Comparison of ENCODE assay signal across 9 cellular contexts in genomic region chr7:5776894-5777645, GRCh38. TPM values are rescaled to one million over a fixed set of nuclear protein-coding genes. Genes with fewer than 3 reads are reported as not detected.
DNase-seq lines count a peak whose midpoint lies in the region; ATAC-seq and TF ChIP-seq lines count a peak whose summit lies in the region.
"Had no signal": no experiment of that assay in that cellular context is flagged by ENCODE, and none has a peak within 500 bp of the region (broad histone marks: within the 10 kb centered on the region; RNA-seq: fewer than 3 reads in every experiment).

No MANE protein-coding gene starts in this region.

- H3K4me3 ChIP-seq in neural progenitor cell, result no peak overlapping the region

- no peaks in the 10 kb centered on the region for H3K9me3 Mint-ChIP-seq in activated CD8-positive, alpha-beta memory T cell treated with anti-CD3 and anti-CD28 coated beads, Interleukin-2, amount 10 ng/mL, durations not matched to agents 7 days and 5 days (ENCODE audit: low read depth)
- no peaks in the 10 kb centered on the region for H3K9me3 Mint-ChIP-seq in activated naive CD8-positive, alpha-beta T cell treated with anti-CD3 and anti-CD28 coated beads, Interleukin-2, amount 50 U/mL, for 24 hours
- peaks cover 3% of the 10 kb centered on the region for H3K9me3 Mint-ChIP-seq in neural progenitor cell

- TF ChIP-seq CTCF in neural progenitor cell (IDR thresholded peaks at IDR 0.05), result no peak

- peaks cover 89% of the 10 kb centered on the region for H3K79me2 ChIP-seq in neural progenitor cell (ENCODE audit: low read depth)

- H3K4me3 Mint-ChIP-seq in activated CD8-positive, alpha-beta memory T cell treated with anti-CD3 and anti-CD28 coated beads, Interleukin-2, amount 10 ng/mL, durations not matched to agents 7 days and 5 days, result peak overlapping the region; percentile 83
- peak overlapping the region; percentile 81 for H3K4me3 Mint-ChIP-seq in activated naive CD8-positive, alpha-beta T cell treated with anti-CD3 and anti-CD28 coated beads, Interleukin-2, amount 50 U/mL, for 24 hours
- no peak overlapping the region for H3K4me3 Mint-ChIP-seq in neural progenitor cell

- no peaks in the 10 kb centered on the region for H3K9me3 ChIP-seq in neural progenitor cell (ENCODE audit: low read depth)

- intact Hi-C loops in posterior vena cava (cut with DNase I), result no loop called here

- peaks cover 60% of the 10 kb centered on the region for H3K4me1 Mint-ChIP-seq in activated CD8-positive, alpha-beta memory T cell treated with anti-CD3 and anti-CD28 coated beads, Interleukin-2, amount 10 ng/mL, durations not matched to agents 7 days and 5 days
- peaks cover 78% of the 10 kb centered on the region for H3K4me1 Mint-ChIP-seq in activated naive CD8-positive, alpha-beta T cell treated with anti-CD3 and anti-CD28 coated beads, Interleukin-2, amount 50 U/mL, for 24 hours
- peaks cover 14% of the 10 kb centered on the region for H3K4me1 Mint-ChIP-seq in neural progenitor cell

- peaks cover 48% of the 10 kb centered on the region for H4K20me1 ChIP-seq in neural progenitor cell (ENCODE audit: low read depth)

- peaks cover 10% of the 10 kb centered on the region for H3K36me3 Mint-ChIP-seq in activated CD8-positive, alpha-beta memory T cell treated with anti-CD3 and anti-CD28 coated beads, Interleukin-2, amount 10 ng/mL, durations not matched to agents 7 days and 5 days
- H3K36me3 Mint-ChIP-seq in activated naive CD8-positive, alpha-beta T cell treated with anti-CD3 and anti-CD28 coated beads, Interleukin-2, amount 50 U/mL, for 24 hours (ENCODE audit: low read depth), result peaks cover 39% of the 10 kb centered on the region
- peaks cover 19% of the 10 kb centered on the region for H3K36me3 Mint-ChIP-seq in neural progenitor cell

- H3F3A ChIP-seq in neural progenitor cell (ENCODE audit: low read depth), result no peaks in the 10 kb centered on the region

- no peak for DNase-seq in activated CD8-positive, alpha-beta memory T cell treated with anti-CD3 and anti-CD28 coated beads, Interleukin-2, amount 10 ng/mL, durations not matched to agents 7 days and 5 days
- DNase-seq in activated CD8-positive, alpha-beta memory T cell treated with anti-CD3 and anti-CD28 coated beads, Interleukin-2, amount 50 U/mL, for 48 hours, result no peak
- DNase-seq in M059J (ENCODE audit: low read depth) (peak; percentile 44), posterior vena cava (ENCODE audit: low spot score) (peak; percentile 43), neural progenitor cell (ENCODE audit: low spot score) (no peak), HuH-7 (ENCODE audit: low spot score) (no peak), NCI-H510A treated with DMSO at 0.1 percent for 48 hours (lab: John Stamatoyannopoulos, UW) (no peak)
- no peak for DNase-seq in activated naive CD8-positive, alpha-beta T cell treated with anti-CD3 and anti-CD28 coated beads, Interleukin-2, amount 50 U/mL, for 24 hours
- DNase-seq: Kasumi-1 had no signal

- no peaks in the 10 kb centered on the region for H3K27me3 Mint-ChIP-seq in activated CD8-positive, alpha-beta memory T cell treated with anti-CD3 and anti-CD28 coated beads, Interleukin-2, amount 10 ng/mL, durations not matched to agents 7 days and 5 days
- no peaks in the 10 kb centered on the region for H3K27me3 Mint-ChIP-seq in activated naive CD8-positive, alpha-beta T cell treated with anti-CD3 and anti-CD28 coated beads, Interleukin-2, amount 50 U/mL, for 24 hours
- H3K27me3 Mint-ChIP-seq in neural progenitor cell (ENCODE audit: insufficient read depth, low read depth), result peaks cover 3% of the 10 kb centered on the region

- peak; percentile 11 for ATAC-seq in activated CD8-positive, alpha-beta memory T cell treated with anti-CD3 and anti-CD28 coated beads, Interleukin-2, amount 10 ng/mL, durations not matched to agents 7 days and 5 days
- no peak for ATAC-seq in activated naive CD8-positive, alpha-beta T cell treated with anti-CD3 and anti-CD28 coated beads, Interleukin-2, amount 50 U/mL, for 24 hours

- H3K9ac ChIP-seq in neural progenitor cell, result no peak overlapping the region

- H2AFZ ChIP-seq in neural progenitor cell (replicated peaks), result no peak overlapping the region

- no peak overlapping the region for H3K27ac ChIP-seq in neural progenitor cell

- H3K4me1 ChIP-seq in neural progenitor cell, result no peaks in the 10 kb centered on the region

- H3K27ac Mint-ChIP-seq in activated CD8-positive, alpha-beta memory T cell treated with anti-CD3 and anti-CD28 coated beads, Interleukin-2, amount 10 ng/mL, durations not matched to agents 7 days and 5 days, result peak overlapping the region; percentile 92
- peak overlapping the region; percentile 75 for H3K27ac Mint-ChIP-seq in activated naive CD8-positive, alpha-beta T cell treated with anti-CD3 and anti-CD28 coated beads, Interleukin-2, amount 50 U/mL, for 24 hours
- H3K27ac Mint-ChIP-seq in neural progenitor cell, result no peak overlapping the region

- CTCF ChIA-PET in activated CD8-positive, alpha-beta memory T cell treated with anti-CD3 and anti-CD28 coated beads, Interleukin-2, amount 10 ng/mL, durations not matched to agents 7 days and 5 days (lab: Charles Lee), result interaction anchor here (0.7 to 2.1 kb wide), 7 partner anchors 10 to 411 kb away, joined by 3 to 5 read pairs (median 4); no protein-coding TSS in a partner anchor

- peaks cover 4% of the 10 kb centered on the region for H3K36me3 ChIP-seq in neural progenitor cell

- no peak overlapping the region for H3K4me2 ChIP-seq in neural progenitor cell

- no peaks in the 10 kb centered on the region for H3K27me3 ChIP-seq in neural progenitor cell

RNA-seq across cellular contexts. Expression of gene RNF216, which starts 4.4 kb away (rescaled TPM):
- 10 to 100 TPM; 30.4 to 36.3 TPM for total RNA-seq in activated CD8-positive, alpha-beta memory T cell treated with anti-CD3 and anti-CD28 coated beads, Interleukin-2, amount 10 ng/mL, durations not matched to agents 7 days and 5 days
- total RNA-seq in M059J (2014; rRNA removed; shearing (Covaris generic)), result 26.3 and 43.8 TPM in 2 replicates
- total RNA-seq in posterior vena cava, result 10 to 100 TPM; 36.7 to 41.4 TPM
- 32.6 and 32.9 TPM in 2 replicates for total RNA-seq in neural progenitor cell (ENCODE audit: low replicate concordance)

Comparison
In these comparisons a context has a peak if more than half of its experiments do, and no peak if none do; other contexts are left out.
1. DNase-seq: peak in M059J (single experiment) and posterior vena cava (single experiment); none in activated CD8-positive, alpha-beta memory T cell treated with anti-CD3 and anti-CD28 coated beads, Interleukin-2, amount 10 ng/mL, durations not matched to agents 7 days and 5 days (single experiment), activated CD8-positive, alpha-beta memory T cell treated with anti-CD3 and anti-CD28 coated beads, Interleukin-2, amount 50 U/mL, for 48 hours (single experiment), activated naive CD8-positive, alpha-beta T cell treated with anti-CD3 and anti-CD28 coated beads, Interleukin-2, amount 50 U/mL, for 24 hours (single experiment), neural progenitor cell (single experiment), HuH-7 (single experiment) and NCI-H510A treated with DMSO at 0.1 percent for 48 hours (single experiment).